In genomic region chr22:44895296-44896055, GRCh38 we compare ENCODE assay signal across 18 cellular contexts.
DNase-seq lines count a peak whose midpoint lies in the region; TF ChIP-seq lines count a peak whose summit lies in the region.
"Had no signal": no experiment of that assay in that cellular context is flagged by ENCODE, and none has a peak within 500 bp of the region (broad histone marks: within the 10 kb centered on the region; RNA-seq: fewer than 3 reads in every experiment).

No MANE protein-coding gene starts in this region.

- in situ Hi-C loops in GM13976 (cut with MboI; ENCODE audit: low sequenced_read_pairs, unreplicated experiment): no loop called here
- in situ Hi-C loops in HAP-1 (cut with MboI; ENCODE audit: low sequenced_read_pairs): no loop called here

- peaks cover 33% of the 10 kb centered on the region for H3K36me3 Mint-ChIP-seq in endodermal cell (ENCODE audit: low read depth)
- H3K36me3 Mint-ChIP-seq: CD4-positive, CD25-positive, alpha-beta regulatory T cell had no signal

- no peak overlapping the region for H3K27ac Mint-ChIP-seq in endodermal cell
- H3K27ac Mint-ChIP-seq: CD4-positive, CD25-positive, alpha-beta regulatory T cell had no signal

- H3K9me3 ChIP-seq in endodermal cell (ENCODE audit: control insufficient read depth, low read length): peaks cover 5% of the 10 kb centered on the region
- peaks cover 0 to 11% (median 7%) of the 10 kb centered on the region in 8 donors for H3K9me3 ChIP-seq in spleen
- no peaks in the 10 kb centered on the region for H3K9me3 ChIP-seq in HAP-1
- no peaks in the 10 kb centered on the region for H3K9me3 ChIP-seq in BE2C
- H3K9me3 ChIP-seq: SJCRH30 had no signal

- 95 to 96% methylated on average over 19 to 23 of the region's 23 CpGs for WGBS in endodermal cell (ENCODE audit: insufficient coverage in 1 of 2, insufficient read length in 1 of 2), 2 experiments
- 74 to 86% (median 77%) methylated on average over 23 of the region's 23 CpGs for WGBS in spleen, 5 donors

- H3K4me1 Mint-ChIP-seq in endodermal cell: no peaks in the 10 kb centered on the region
- H3K4me1 Mint-ChIP-seq: CD4-positive, CD25-positive, alpha-beta regulatory T cell had no signal

- H3K36me3 ChIP-seq in endodermal cell (ENCODE audit: control insufficient read depth, insufficient read depth, low read length): peaks cover 24% of the 10 kb centered on the region
- H3K36me3 ChIP-seq in spleen: no peaks in the 10 kb centered on the region
- no peaks in the 10 kb centered on the region; the same call in 1 of the 2 replicates for H3K36me3 ChIP-seq in HAP-1 (replicated peaks)
- peaks cover 22% of the 10 kb centered on the region for H3K36me3 ChIP-seq in BE2C
- H3K36me3 ChIP-seq: SJCRH30 had no signal

- intact Hi-C loops in spleen (cut with DNase I; ENCODE audit: low total_unique reads): no loop called here

- H3K27ac ChIP-seq in endodermal cell (ENCODE audit: low read depth, low read length) (no peak overlapping the region), spleen (no peak overlapping the region)
- H3K27ac ChIP-seq: KMS-11, SJCRH30 had no signal

- H3K4me3 ChIP-seq in NB4 (ENCODE audit: low read depth, low read length): no peak overlapping the region
- no peak overlapping the region for H3K4me3 ChIP-seq in endodermal cell (ENCODE audit: low read length)
- H3K4me3 ChIP-seq in spleen: no peak overlapping the region
- no peak overlapping the region for H3K4me3 ChIP-seq in HAP-1
- H3K4me3 ChIP-seq in BE2C (ENCODE audit: low read depth, low read length): no peak overlapping the region
- H3K4me3 ChIP-seq: GM12878, SJCRH30 had no signal

- H3K27me3 Mint-ChIP-seq in endodermal cell (ENCODE audit: insufficient read depth): no peaks in the 10 kb centered on the region

- no peaks in the 10 kb centered on the region for H3K4me1 ChIP-seq in endodermal cell (ENCODE audit: control insufficient read depth, insufficient read depth, low read length)
- H3K4me1 ChIP-seq in spleen: no peaks in the 10 kb centered on the region
- no peaks in the 10 kb centered on the region for H3K4me1 ChIP-seq in HAP-1
- H3K4me1 ChIP-seq in BE2C: no peaks in the 10 kb centered on the region
- H3K4me1 ChIP-seq: SJCRH30 had no signal

- H3K9me3 Mint-ChIP-seq in endodermal cell: peaks cover 2% of the 10 kb centered on the region

- DNase-seq in GM13976 (ENCODE audit: low spot score): peak; percentile 18
- DNase-seq in NB4 (ENCODE audit: low read depth): peak; percentile 13
- peak; percentile 29 for DNase-seq in endodermal cell
- DNase-seq in spleen: peak; percentile 42
- DNase-seq in HAP-1 (ENCODE audit: low spot score in 2 of 2): no peak
- DNase-seq in D341Med (ENCODE audit: low spot score): no peak
- DNase-seq in BE2C: no peak
- DNase-seq: CD4-positive, CD25-positive, alpha-beta regulatory T cell; DMS79; IMR-90; NCI-H1105; NCI-H146; NCI-H2029; NCI-H226; NCI-H774; SJCRH30 had no signal

- H3K27me3 ChIP-seq in endodermal cell (ENCODE audit: control insufficient read depth, insufficient read depth, low read length, poor library complexity, severe bottlenecking): no peaks in the 10 kb centered on the region
- peaks cover 0 to 12% (median 0%) of the 10 kb centered on the region in 7 donors for H3K27me3 ChIP-seq in spleen (replicated peaks in 1 of 7)
- H3K27me3 ChIP-seq in HAP-1 (ENCODE audit: low read depth): no peaks in the 10 kb centered on the region
- H3K27me3 ChIP-seq in BE2C: no peaks in the 10 kb centered on the region
- H3K27me3 ChIP-seq: SJCRH30 had no signal

- TF ChIP-seq CTCF in GM13976 (IDR thresholded peaks at IDR 0.05; ENCODE audit: borderline replicate concordance, control extremely low read depth, extremely low read depth, insufficient read depth, missing control alignments) (no peak), NB4 (IDR thresholded peaks at IDR 0.05; ENCODE audit: low read depth, low read length) (no peak), endodermal cell (conservative IDR thresholded peaks at IDR 0.05) (no peak), spleen (IDR thresholded peaks at IDR 0.05 in 8 of 11, conservative IDR thresholded peaks at IDR 0.05 in 3 of 11) (no peak), BE2C (IDR thresholded peaks at IDR 0.05; ENCODE audit: low read depth, low read length) (no peak)

- TF ChIP-seq POLR2A in NB4 (IDR thresholded peaks at IDR 0.05; ENCODE audit: extremely low read depth, insufficient read length): no peak
- no peak for TF ChIP-seq POLR2A in spleen (IDR thresholded peaks at IDR 0.05)

- H3K9ac ChIP-seq in endodermal cell (ENCODE audit: extremely low read depth, low read length, poor library complexity, severe bottlenecking): no peak overlapping the region
- H3K9ac ChIP-seq: KMS-11 had no signal

- H3K4me3 Mint-ChIP-seq in endodermal cell: no peak overlapping the region
- H3K4me3 Mint-ChIP-seq: CD4-positive, CD25-positive, alpha-beta regulatory T cell had no signal

Comparison
In these comparisons a context has a peak if more than half of its experiments do, and no peak if none do; other contexts are left out.
1. DNase-seq: peak in GM13976 (single experiment), NB4 (single experiment), endodermal cell (single experiment) and spleen (single experiment); none in HAP-1 (0 of 2), D341Med (single experiment) and BE2C (single experiment).